Comparison of ENCODE assay signal across 1 cellular context in genomic region chr12:116713529-116713928, GRCh38.
TF ChIP-seq lines count a peak whose summit lies in the region.

No MANE protein-coding gene starts in this region.

TF ChIP-seq in HEK293T, 16 proteins besides CTCF, POLR2A, EP300 and RAD21 (continued from another document):
- TF ChIP-seq HDGF (IDR thresholded peaks at IDR 0.05; ENCODE audit: borderline replicate concordance): no peak
- no peak for TF ChIP-seq L3MBTL2 (conservative IDR thresholded peaks at IDR 0.05)
- TF ChIP-seq ARNT (IDR thresholded peaks at IDR 0.05): no peak
- no peak for TF ChIP-seq TARDBP (IDR thresholded peaks at IDR 0.05)
- TF ChIP-seq FOXK2 (IDR thresholded peaks at IDR 0.05): no peak
- TF ChIP-seq SUZ12 (IDR thresholded peaks at IDR 0.05): no peak
- no peak for TF ChIP-seq PKNOX1 (IDR thresholded peaks at IDR 0.05)
